Comparison of ENCODE assay signal across 11 cellular contexts in genomic region chr6:72650081-72650745, GRCh38. TPM values are rescaled to one million over a fixed set of nuclear protein-coding genes. Genes with fewer than 3 reads are reported as not detected.
DNase-seq lines count a peak whose midpoint lies in the region; ATAC-seq and TF ChIP-seq lines count a peak whose summit lies in the region.
"Had no signal": no experiment of that assay in that cellular context is flagged by ENCODE, and none has a peak within 500 bp of the region (broad histone marks: within the 10 kb centered on the region; RNA-seq: fewer than 3 reads in every experiment).

No MANE protein-coding gene starts in this region.

- no peaks in the 10 kb centered on the region for H3K27me3 Mint-ChIP-seq in activated CD4-positive, alpha-beta T cell treated with anti-CD3 and anti-CD28 coated beads for 36 hours
- H3K27me3 Mint-ChIP-seq in progenitor cell of endocrine pancreas = no peaks in the 10 kb centered on the region
- H3K27me3 Mint-ChIP-seq: activated CD8-positive, alpha-beta memory T cell treated with anti-CD3 and anti-CD28 coated beads, Interleukin-2, amount 10 ng/mL, durations not matched to agents 7 days and 5 days; central memory CD8-positive, alpha-beta T cell had no signal

- no peaks in the 10 kb centered on the region for H3F3A ChIP-seq in OCI-LY1 (ENCODE audit: insufficient read depth, low read length)

- no peak overlapping the region for H3K4me3 ChIP-seq in OCI-LY1 (ENCODE audit: low read depth, low read length, poor library complexity, severe bottlenecking)
- no peak overlapping the region for H3K4me3 ChIP-seq in brain microvascular endothelial cell (ENCODE audit: low read depth, low read length)
- peak overlapping the region; percentile 2 for H3K4me3 ChIP-seq in skeletal muscle satellite cell (ENCODE audit: low read length)
- no peak overlapping the region for H3K4me3 ChIP-seq in ovary

- H2AFZ ChIP-seq in OCI-LY1 (ENCODE audit: low read length) = no peak overlapping the region

- no peak for TF ChIP-seq CTCF in OCI-LY1 (IDR thresholded peaks at IDR 0.05; ENCODE audit: low read length)
- TF ChIP-seq CTCF in brain microvascular endothelial cell (IDR thresholded peaks at IDR 0.05; ENCODE audit: low read depth, low read length, missing control alignments) = no peak
- no peak for TF ChIP-seq CTCF in ovary (IDR thresholded peaks at IDR 0.05)
- TF ChIP-seq CTCF in progenitor cell of endocrine pancreas (IDR thresholded peaks at IDR 0.05; ENCODE audit: unreplicated experiment) = no peak

- no peaks in the 10 kb centered on the region for H3K9me3 ChIP-seq in OCI-LY1 (ENCODE audit: low read length)
- H3K9me3 ChIP-seq in skeletal muscle satellite cell (replicated peaks; ENCODE audit: low read length) = no peaks in the 10 kb centered on the region
- H3K9me3 ChIP-seq in ovary = no peaks in the 10 kb centered on the region

- no peaks in the 10 kb centered on the region for H3K9me2 ChIP-seq in OCI-LY1 (ENCODE audit: low read depth, low read length)

- 24 to 55% (median 43%) methylated on average over 2 of the region's 2 CpGs for WGBS in ovary, 3 donors

- in situ Hi-C loops in brain microvascular endothelial cell (cut with HindIII; ENCODE audit: low pct_ligation_motif_present, low sequenced_read_pairs) = no loop called here

- H3K4me1 ChIP-seq in OCI-LY1 (ENCODE audit: insufficient read depth, low read length, severe bottlenecking) (peaks cover 84% of the 10 kb centered on the region), skeletal muscle satellite cell (ENCODE audit: control insufficient read depth, insufficient read depth, low read length) (peaks cover 51% of the 10 kb centered on the region), ovary (ENCODE audit: insufficient read depth) (no peaks in the 10 kb centered on the region)

- peaks cover 5% of the 10 kb centered on the region for H3K36me3 Mint-ChIP-seq in activated CD4-positive, alpha-beta T cell treated with anti-CD3 and anti-CD28 coated beads for 36 hours (ENCODE audit: low read depth)
- H3K36me3 Mint-ChIP-seq in progenitor cell of endocrine pancreas (ENCODE audit: insufficient read depth) = no peaks in the 10 kb centered on the region

- no peak overlapping the region for H3K9ac ChIP-seq in OCI-LY1 (ENCODE audit: low read length)
- H3K9ac ChIP-seq in skeletal muscle satellite cell (ENCODE audit: low read depth, low read length) = peak overlapping the region; percentile 16

- CTCF ChIA-PET in activated CD4-positive, alpha-beta T cell treated with anti-CD3 and anti-CD28 coated beads for 36 hours (lab: Charles Lee) = interaction anchor here (0.7 to 2.2 kb wide), 6 partner anchors 12 to 480 kb away, joined by 4 to 8 read pairs (median 6); partner anchors contain the start of gene KCNQ5

- H3K4me2 ChIP-seq in OCI-LY1 (ENCODE audit: low read length) (peak overlapping the region; percentile 55; the same call in 1 of the 2 replicates), skeletal muscle satellite cell (ENCODE audit: low read length) (peak overlapping the region; percentile 56)

- intact Hi-C loops in activated CD4-positive, alpha-beta T cell treated with anti-CD3 and anti-CD28 coated beads for 36 hours (cut with DNase I, micrococcal nuclease) = no loop called here
- intact Hi-C loops in left ventricle myocardium superior (cut with micrococcal nuclease) (no loop called here), ovary (cut with DNase I) (no loop called here)

- ATAC-seq in activated CD4-positive, alpha-beta T cell treated with anti-CD3 and anti-CD28 coated beads for 36 hours = peak; percentile 15
- ATAC-seq in left ventricle myocardium superior = no peak

- no peaks in the 10 kb centered on the region for H4K20me1 ChIP-seq in OCI-LY1 (ENCODE audit: insufficient read depth, low read length)

- peaks cover 71% of the 10 kb centered on the region for H3K79me2 ChIP-seq in OCI-LY1 (ENCODE audit: insufficient read depth, low read length)

- peaks cover 23% of the 10 kb centered on the region for H3K4me1 Mint-ChIP-seq in activated CD4-positive, alpha-beta T cell treated with anti-CD3 and anti-CD28 coated beads for 36 hours
- H3K4me1 Mint-ChIP-seq in progenitor cell of endocrine pancreas (ENCODE audit: low read depth) = no peaks in the 10 kb centered on the region

- no peak for TF ChIP-seq EP300 in ovary (IDR thresholded peaks at IDR 0.05)

- H3K9me3 Mint-ChIP-seq in activated CD4-positive, alpha-beta T cell treated with anti-CD3 and anti-CD28 coated beads for 36 hours (ENCODE audit: low read depth) = no peaks in the 10 kb centered on the region
- H3K9me3 Mint-ChIP-seq in progenitor cell of endocrine pancreas (ENCODE audit: low read depth) = no peaks in the 10 kb centered on the region
- H3K9me3 Mint-ChIP-seq: central memory CD8-positive, alpha-beta T cell had no signal

- DNase-seq in activated CD4-positive, alpha-beta T cell treated with anti-CD3 and anti-CD28 coated beads for 36 hours = no peak
- DNase-seq in activated CD4-positive, alpha-beta T cell treated with anti-CD3 and anti-CD28 coated beads for 4 hours = no peak
- DNase-seq in brain microvascular endothelial cell = no peak
- DNase-seq in left ventricle myocardium superior = no peak
- no peak for DNase-seq in ovary
- DNase-seq in progenitor cell of endocrine pancreas (ENCODE audit: low spot score, unreplicated experiment) = no peak
- DNase-seq: T-helper 9 cell had no signal

- POLR2A ChIA-PET in activated CD4-positive, alpha-beta T cell treated with anti-CD3 and anti-CD28 coated beads for 36 hours (lab: Charles Lee) = interaction anchor here (1.1 kb wide), 1 partner anchor 31 kb away, joined by 3 read pairs; no protein-coding TSS in a partner anchor

- peak overlapping the region; percentile 67 for H3K27ac ChIP-seq in OCI-LY1 (ENCODE audit: low read depth, low read length, poor library complexity, severe bottlenecking)
- H3K27ac ChIP-seq in brain microvascular endothelial cell = peak overlapping the region; percentile 39
- no peak overlapping the region for H3K27ac ChIP-seq in ovary

- peak overlapping the region; percentile 45 for H3K27ac Mint-ChIP-seq in activated CD4-positive, alpha-beta T cell treated with anti-CD3 and anti-CD28 coated beads for 36 hours
- H3K27ac Mint-ChIP-seq in progenitor cell of endocrine pancreas = no peak overlapping the region

- TF ChIP-seq POLR2A in ovary (IDR thresholded peaks at IDR 0.05) = no peak

- H3K36me3 ChIP-seq in OCI-LY1 (ENCODE audit: insufficient read depth, low read length) (no peaks in the 10 kb centered on the region), brain microvascular endothelial cell (replicated peaks) (no peaks in the 10 kb centered on the region), skeletal muscle satellite cell (ENCODE audit: insufficient read depth, low read length) (no peaks in the 10 kb centered on the region), ovary (no peaks in the 10 kb centered on the region)

- H3K27me3 ChIP-seq in OCI-LY1 (ENCODE audit: insufficient read depth, low read length) (no peaks in the 10 kb centered on the region), brain microvascular endothelial cell (replicated peaks) (no peaks in the 10 kb centered on the region), skeletal muscle satellite cell (ENCODE audit: control insufficient read depth, insufficient read depth, low read length) (no peaks in the 10 kb centered on the region), ovary (no peaks in the 10 kb centered on the region)

- no peak overlapping the region for H3K4me3 Mint-ChIP-seq in activated CD4-positive, alpha-beta T cell treated with anti-CD3 and anti-CD28 coated beads for 36 hours
- no peak overlapping the region for H3K4me3 Mint-ChIP-seq in progenitor cell of endocrine pancreas (ENCODE audit: low read depth)
- H3K4me3 Mint-ChIP-seq: activated CD8-positive, alpha-beta memory T cell treated with anti-CD3 and anti-CD28 coated beads, Interleukin-2, amount 10 ng/mL, durations not matched to agents 7 days and 5 days; central memory CD8-positive, alpha-beta T cell had no signal

RNA-seq across cellular contexts. Expression of gene KCNQ5, which starts 28.3 kb away (rescaled TPM):
- total RNA-seq in activated CD4-positive, alpha-beta T cell treated with anti-CD3 and anti-CD28 coated beads for 36 hours = 1 to 10 TPM; 5.1 to 5.5 TPM
- 2.3 and 3.3 TPM in 2 replicates for total RNA-seq in skeletal muscle satellite cell (2012; rRNA removed)
- total RNA-seq in left ventricle myocardium superior = not detected
- under 1 TPM in 5 of 7 donors, not detected in 2; 0.07 to 0.80 (median 0.20) TPM for total RNA-seq in ovary
- under 1 TPM; 0.02 to 0.12 TPM for polyA plus RNA-seq in ovary
- total RNA-seq in progenitor cell of endocrine pancreas = 0.53 and 1.0 TPM in 2 replicates

Comparison
In these comparisons a context has a peak if more than half of its experiments do, and no peak if none do; other contexts are left out.
1. H3K27ac ChIP-seq: peak in OCI-LY1 (single experiment) and brain microvascular endothelial cell (single experiment); none in ovary (0 of 2).